In the genomic region with DNA sequence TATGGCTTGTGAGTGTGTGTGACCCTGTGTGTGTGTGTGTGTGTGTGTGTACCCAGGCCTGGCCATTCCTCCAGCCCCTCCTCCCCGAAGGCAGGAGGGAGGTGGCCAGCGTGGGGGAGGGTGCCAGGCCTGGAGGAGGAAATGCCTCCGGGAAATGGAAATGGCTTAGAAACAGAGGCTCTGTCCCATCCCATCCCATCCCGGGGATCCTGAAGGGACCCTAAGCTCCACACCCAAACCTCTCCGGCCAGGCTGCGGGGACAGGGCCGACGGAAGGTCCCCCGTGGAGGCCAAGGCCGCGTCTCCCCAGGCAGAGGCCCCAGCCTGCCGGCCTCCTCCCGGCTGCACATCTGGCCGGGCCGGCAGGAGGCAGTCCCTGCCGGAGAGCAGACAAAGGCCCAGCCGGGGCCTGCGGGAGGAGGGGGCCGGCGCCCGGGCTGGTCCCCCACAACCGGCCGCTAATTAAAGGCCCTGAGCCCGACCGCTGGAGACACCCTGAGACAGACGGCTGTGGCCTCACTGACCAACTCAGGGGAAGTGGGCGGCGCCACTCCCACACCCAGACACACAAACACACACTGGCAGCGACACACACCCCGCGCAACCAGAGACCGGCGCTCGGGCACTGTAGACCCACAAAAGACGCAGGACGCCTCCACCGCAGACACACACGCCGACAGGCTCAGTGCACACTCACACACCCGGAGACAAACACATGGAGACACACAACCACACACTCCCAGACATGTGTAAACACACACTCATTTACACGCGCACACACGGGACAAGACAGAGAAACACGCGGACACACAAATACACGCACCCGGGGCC, we compare ENCODE assay signal across 8 cellular contexts. TPM values are rescaled to one million over a fixed set of nuclear protein-coding genes. Genes with fewer than 3 reads are reported as not detected.
DNase-seq lines count a peak whose midpoint lies in the region; ATAC-seq and TF ChIP-seq lines count a peak whose summit lies in the region.
"Had no signal": no experiment of that assay in that cellular context is flagged by ENCODE, and none has a peak within 500 bp of the region (broad histone marks: within the 10 kb centered on the region; RNA-seq: fewer than 3 reads in every experiment).

No MANE protein-coding gene starts in this region.

- TF ChIP-seq CTCF in HEK293 (tag by site-specific recombination; IDR thresholded peaks at IDR 0.05), result no peak

- H3K4me1 ChIP-seq in HEK293 (ENCODE audit: control insufficient read depth, insufficient read depth, low read length), result no peaks in the 10 kb centered on the region

- no peak for DNase-seq in activated CD4-positive, alpha-beta T cell treated with anti-CD3 and anti-CD28 coated beads, Interleukin-2, amount 10 ng/mL, durations not matched to agents 24 days and 14 days
- DNase-seq in fibroblast of gingiva (ENCODE audit: low read depth) (peak; percentile 28), SHP77 (lab: John Stamatoyannopoulos, UW) (no peak)
- peak in 3 of 10 donors; percentile 25 to 61 (median 32) for DNase-seq in naive thymus-derived CD8-positive, alpha-beta T cell

- H3K36me3 Mint-ChIP-seq in activated CD4-positive, alpha-beta T cell treated with anti-CD3 and anti-CD28 coated beads, Interleukin-2, amount 10 ng/mL, durations not matched to agents 24 days and 14 days (ENCODE audit: low read depth), result peaks cover 4% of the 10 kb centered on the region
- H3K36me3 Mint-ChIP-seq in naive thymus-derived CD8-positive, alpha-beta T cell, result peaks cover 10 to 36% (median 21%) of the 10 kb centered on the region in 3 donors

- H3K27me3 Mint-ChIP-seq in activated CD4-positive, alpha-beta T cell treated with anti-CD3 and anti-CD28 coated beads, Interleukin-2, amount 10 ng/mL, durations not matched to agents 24 days and 14 days, result peaks cover 18% of the 10 kb centered on the region
- peaks cover 0 to 2% (median 0%) of the 10 kb centered on the region in 5 donors for H3K27me3 Mint-ChIP-seq in naive thymus-derived CD8-positive, alpha-beta T cell

- CTCF ChIA-PET in HEK293 (lab: Yijun Ruan, JAX), result interaction anchor here (0.5 kb wide), 1 partner anchor 33 kb away, joined by 3 read pairs; no protein-coding TSS in a partner anchor

- peak overlapping the region; percentile 86 for H3K4me3 Mint-ChIP-seq in activated CD4-positive, alpha-beta T cell treated with anti-CD3 and anti-CD28 coated beads, Interleukin-2, amount 10 ng/mL, durations not matched to agents 24 days and 14 days
- peak overlapping the region; percentile 95 to 100 (median 98) for H3K4me3 Mint-ChIP-seq in naive thymus-derived CD8-positive, alpha-beta T cell

- H3K36me3 ChIP-seq in HEK293 (ENCODE audit: control insufficient read depth in 2 of 2, insufficient read depth in 1 of 2, low read length in 2 of 2), result peaks cover 0 to 7% of the 10 kb centered on the region in 2 experiments; a peak in 2 of 3 replicates

- peak overlapping the region; percentile 43 for H3K27ac Mint-ChIP-seq in activated CD4-positive, alpha-beta T cell treated with anti-CD3 and anti-CD28 coated beads, Interleukin-2, amount 10 ng/mL, durations not matched to agents 24 days and 14 days
- peak overlapping the region; percentile 90 to 98 (median 95) for H3K27ac Mint-ChIP-seq in naive thymus-derived CD8-positive, alpha-beta T cell

- no peaks in the 10 kb centered on the region for H3K9me3 ChIP-seq in HEK293 (ENCODE audit: control insufficient read depth, insufficient read depth, low read depth, low read length)

- POLR2A ChIA-PET in HEK293 (lab: Yijun Ruan, JAX), result interaction anchor here (0.6 kb wide), 1 partner anchor 219 kb away, joined by 5 read pairs; the partner anchor contains the start of gene RAB11B
- POLR2A ChIA-PET in naive thymus-derived CD8-positive, alpha-beta T cell (lab: Charles Lee), result interaction anchor here (1.0 to 1.7 kb wide), 3 partner anchors 10 to 28 kb away, joined by 4 to 5 read pairs (median 4); no protein-coding TSS in a partner anchor

- peak; percentile 16 to 18 for ATAC-seq in naive thymus-derived CD8-positive, alpha-beta T cell
- ATAC-seq in HG03432 (IDR thresholded peaks at IDR 0.05; ENCODE audit: unreplicated experiment) (no peak), GM21423 (IDR thresholded peaks at IDR 0.05; ENCODE audit: unreplicated experiment) (no peak)

- no peak overlapping the region for H3K27ac ChIP-seq in HEK293 (ENCODE audit: extremely low read depth, low read depth, low read length)

- intact Hi-C loops in activated CD4-positive, alpha-beta T cell treated with anti-CD3 and anti-CD28 coated beads, Interleukin-2, amount 10 ng/mL, durations not matched to agents 24 days and 14 days (cut with micrococcal nuclease), result no loop called here

- H3K4me3 ChIP-seq in HEK293 (ENCODE audit: low read depth, low read length), result no peak overlapping the region

- peaks cover 4% of the 10 kb centered on the region for H3K9me3 Mint-ChIP-seq in activated CD4-positive, alpha-beta T cell treated with anti-CD3 and anti-CD28 coated beads, Interleukin-2, amount 10 ng/mL, durations not matched to agents 24 days and 14 days
- peaks cover 0 to 14% (median 0%) of the 10 kb centered on the region in 9 donors for H3K9me3 Mint-ChIP-seq in naive thymus-derived CD8-positive, alpha-beta T cell

- peaks cover 15% of the 10 kb centered on the region for H3K4me1 Mint-ChIP-seq in activated CD4-positive, alpha-beta T cell treated with anti-CD3 and anti-CD28 coated beads, Interleukin-2, amount 10 ng/mL, durations not matched to agents 24 days and 14 days
- H3K4me1 Mint-ChIP-seq in naive thymus-derived CD8-positive, alpha-beta T cell, result peaks cover 37 to 57% (median 52%) of the 10 kb centered on the region in 4 donors

TF ChIP-seq in HEK293, 187 proteins besides CTCF, POLR2A, EP300 and RAD21 (continues in another document):
- TF ChIP-seq EGR2 (tag by site-specific recombination; IDR thresholded peaks at IDR 0.05; ENCODE audit: low read depth), result peak; percentile 58
- no peak for TF ChIP-seq ZNF274 (IDR thresholded peaks at IDR 0.05; ENCODE audit: low read length)
- no peak for TF ChIP-seq ZNF274 (tag by site-specific recombination; IDR thresholded peaks at IDR 0.05; ENCODE audit: borderline replicate concordance)
- no peak for TF ChIP-seq ZNF202 (tag by site-specific recombination; IDR thresholded peaks at IDR 0.05; ENCODE audit: borderline replicate concordance)
- TF ChIP-seq ZNF391 (tag by site-specific recombination; IDR thresholded peaks at IDR 0.05; ENCODE audit: borderline replicate concordance, low read depth), result no peak
- TF ChIP-seq, protein P1, sequence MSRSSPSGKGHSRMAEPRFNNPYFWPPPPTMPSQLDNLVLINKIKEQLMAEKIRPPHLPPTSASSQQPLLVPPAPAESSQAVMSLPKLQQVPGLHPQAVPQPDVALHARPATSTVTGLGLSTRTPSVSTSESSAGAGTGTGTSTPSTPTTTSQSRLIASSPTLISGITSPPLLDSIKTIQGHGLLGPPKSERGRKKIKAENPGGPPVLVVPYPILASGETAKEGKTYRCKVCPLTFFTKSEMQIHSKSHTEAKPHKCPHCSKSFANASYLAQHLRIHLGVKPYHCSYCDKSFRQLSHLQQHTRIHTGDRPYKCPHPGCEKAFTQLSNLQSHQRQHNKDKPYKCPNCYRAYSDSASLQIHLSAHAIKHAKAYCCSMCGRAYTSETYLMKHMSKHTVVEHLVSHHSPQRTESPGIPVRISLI (tag by site-specific recombination; IDR thresholded peaks at IDR 0.05), result no peak
- no peak for TF ChIP-seq ZNF148 (tag by site-specific recombination; IDR thresholded peaks at IDR 0.05; ENCODE audit: borderline replicate concordance)
- no peak for TF ChIP-seq ZNF2 (tag by site-specific recombination; IDR thresholded peaks at IDR 0.05)
- no peak for TF ChIP-seq KLF10 (tag by site-specific recombination; IDR thresholded peaks at IDR 0.05)
- no peak for TF ChIP-seq ZNF221 (tag by site-specific recombination; IDR thresholded peaks at IDR 0.05; ENCODE audit: borderline replicate concordance)
- TF ChIP-seq ZFHX2 (tag by site-specific recombination; conservative IDR thresholded peaks at IDR 0.05), result peak; percentile 59

RNA-seq across cellular contexts. Expression of gene ADAMTS10, which starts 1.1 kb away (rescaled TPM):
- 2.4 and 2.5 TPM in 2 replicates for total RNA-seq in activated CD4-positive, alpha-beta T cell treated with anti-CD3 and anti-CD28 coated beads, Interleukin-2, amount 10 ng/mL, durations not matched to agents 24 days and 14 days
- 100 to 1,000 TPM; 190 to 196 TPM for total RNA-seq in naive thymus-derived CD8-positive, alpha-beta T cell
- 1 to 10 TPM; 1.2 to 3.4 (median 2.0) TPM for polyA plus RNA-seq in naive thymus-derived CD8-positive, alpha-beta T cell

RNA-seq across cellular contexts. Expression of gene NFILZ, which starts 21.0 kb away (rescaled TPM):
- total RNA-seq in activated CD4-positive, alpha-beta T cell treated with anti-CD3 and anti-CD28 coated beads, Interleukin-2, amount 10 ng/mL, durations not matched to agents 24 days and 14 days, result not detected in 2 replicates
- total RNA-seq in naive thymus-derived CD8-positive, alpha-beta T cell, result not detected
- not detected for polyA plus RNA-seq in naive thymus-derived CD8-positive, alpha-beta T cell
- total RNA-seq: subcutaneous adipose tissue had no signal

RNA-seq across cellular contexts. Expression of gene MYO1F, which starts 32.2 kb away (rescaled TPM):
- 33.0 and 37.9 TPM in 2 replicates for total RNA-seq in activated CD4-positive, alpha-beta T cell treated with anti-CD3 and anti-CD28 coated beads, Interleukin-2, amount 10 ng/mL, durations not matched to agents 24 days and 14 days
- 10 to 100 TPM; 64.4 to 65.0 TPM for total RNA-seq in naive thymus-derived CD8-positive, alpha-beta T cell
- 10 to 100 TPM in 1 of 3 donors, 1 to 10 TPM in 2; 4.4 to 30.1 (median 5.6) TPM for polyA plus RNA-seq in naive thymus-derived CD8-positive, alpha-beta T cell

Comparison
In these comparisons a context has a peak if more than half of its experiments do, and no peak if none do; other contexts are left out.
1. ATAC-seq: peak in naive thymus-derived CD8-positive, alpha-beta T cell (2 of 2); none in HG03432 (single experiment) and GM21423 (single experiment).
2. RNA of gene ADAMTS10, which starts 1.1 kb away (total RNA-seq): 190 to 196 TPM in naive thymus-derived CD8-positive, alpha-beta T cell; 2.4 to 2.5 TPM in activated CD4-positive, alpha-beta T cell treated with anti-CD3 and anti-CD28 coated beads, Interleukin-2, amount 10 ng/mL, durations not matched to agents 24 days and 14 days; every median in the first group is over 10 times any median in the second.